ENCODE assay signal across 18 cellular contexts in the genomic region with DNA sequence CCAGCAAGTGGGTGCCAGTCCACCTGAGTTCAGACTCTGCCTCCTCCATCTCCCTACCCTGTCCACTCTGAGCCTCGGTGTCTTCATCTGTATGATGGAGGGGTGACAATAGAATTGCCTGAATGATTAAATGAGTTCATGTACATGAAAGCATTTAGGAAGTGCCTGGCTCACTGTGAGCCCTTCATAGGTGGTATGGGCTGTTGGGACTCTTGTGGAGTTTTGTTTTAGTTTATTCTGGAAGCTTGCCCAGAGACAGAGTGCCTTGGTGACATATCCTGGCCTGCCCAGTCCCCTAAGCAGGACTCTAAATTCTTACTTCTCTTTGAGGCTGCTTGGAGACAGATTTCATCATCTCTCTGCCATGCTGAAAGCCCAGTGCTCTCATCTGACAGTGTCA. TPM values are rescaled to one million over a fixed set of nuclear protein-coding genes. Genes with fewer than 3 reads are reported as not detected.
"Had no signal": no experiment of that assay in that cellular context is flagged by ENCODE, and none has a peak within 500 bp of the region (broad histone marks: within the 10 kb centered on the region; RNA-seq: fewer than 3 reads in every experiment).

No MANE protein-coding gene starts in this region.

- H3K4me3 ChIP-seq: psoas muscle, spleen, stomach, testis, upper lobe of left lung had no signal

- H3K9me3 ChIP-seq: psoas muscle, spleen, stomach, testis, upper lobe of left lung had no signal

- ATAC-seq: psoas muscle, sciatic nerve had no signal

- DNase-seq: activated CD4-positive, CD25-positive, alpha-beta regulatory T cell treated with anti-CD3 and anti-CD28 coated beads, Interleukin-2, amount 50 U/mL, for 72 hours; activated naive CD4-positive, alpha-beta T cell; activated T-cell treated with anti-CD3 and anti-CD28 coated beads for 4 hours; anterior cingulate cortex; cerebellar nuclear complex; effector memory CD4-positive, alpha-beta T cell; foreskin fibroblast; hippocampal formation; nephron progenitor cell; psoas muscle; spleen; stimulated activated CD4-positive, alpha-beta T cell treated with anti-CD3 and anti-CD28 coated beads, Interleukin-1b, Interleukin-23, amount 100 ng/mL, for 48 hours; stomach; T-helper 9 cell; testis had no signal

- H3K27me3 ChIP-seq: stomach, testis, upper lobe of left lung had no signal

- H3K27ac ChIP-seq: psoas muscle, spleen, stomach, testis, upper lobe of left lung had no signal

- H3K4me1 ChIP-seq: testis had no signal

- H3K36me3 ChIP-seq: upper lobe of left lung had no signal

RNA-seq across cellular contexts. Expression of gene EFHD1, which starts 39.2 kb away (rescaled TPM):
- polyA plus RNA-seq: keratinocyte had no signal
